ENCODE assay signal across 8 cellular contexts in genomic region chr5:94111209-94112004, GRCh38.
A peak's percentile ranks its signal among the peaks of the same experiment; 100 is the strongest.
DNase-seq lines count a peak whose midpoint lies in the region; ATAC-seq and TF ChIP-seq lines count a peak whose summit lies in the region.

No MANE protein-coding gene starts in this region.

- H3K27me3 ChIP-seq in PC-3 (ENCODE audit: low read length): no peaks in the 10 kb centered on the region
- H3K27me3 ChIP-seq in esophagus (ENCODE audit: control insufficient read depth in 1 of 2, insufficient read depth in 2 of 2, low read length in 2 of 2): no peaks in the 10 kb centered on the region
- H3K27me3 ChIP-seq in mucosa of stomach (ENCODE audit: control insufficient read depth, insufficient read depth, low read length): no peaks in the 10 kb centered on the region

- peaks cover 21% of the 10 kb centered on the region for H3K9me3 Mint-ChIP-seq in activated T-cell treated with anti-CD3 and anti-CD28 coated beads, Interleukin-2, amount 50 U/mL, for 24 hours

- H3K4me3 ChIP-seq in Jurkat, Clone E6-1 (ENCODE audit: low read length): peak overlapping the region; percentile 92
- H3K4me3 ChIP-seq in PC-3 (ENCODE audit: low read length): peak overlapping the region; percentile 89
- peak overlapping the region; percentile 76 to 95 for H3K4me3 ChIP-seq in esophagus (ENCODE audit: low read depth in 1 of 2, low read length in 2 of 2)
- H3K4me3 ChIP-seq in mucosa of stomach (ENCODE audit: low read length): peak overlapping the region; percentile 95

- H3K27ac Mint-ChIP-seq in activated T-cell treated with anti-CD3 and anti-CD28 coated beads, Interleukin-2, amount 50 U/mL, for 24 hours: peak overlapping the region; percentile 95

- intact Hi-C loops in PC-3 (cut with micrococcal nuclease): loop anchor here (5.0 kb wide), 1 partner anchor 411 kb away; no protein-coding TSS in a partner anchor

- H3K4me3 Mint-ChIP-seq in activated T-cell treated with anti-CD3 and anti-CD28 coated beads, Interleukin-2, amount 50 U/mL, for 24 hours: peak overlapping the region; percentile 92

- TF ChIP-seq CTCF in PC-3 (conservative IDR thresholded peaks at IDR 0.05; ENCODE audit: low read depth, low read length): no peak

- peaks cover 6% of the 10 kb centered on the region for H3K27me3 Mint-ChIP-seq in activated T-cell treated with anti-CD3 and anti-CD28 coated beads, Interleukin-2, amount 50 U/mL, for 24 hours

- ATAC-seq in GM21717 (IDR thresholded peaks at IDR 0.05; ENCODE audit: unreplicated experiment) (peak; percentile 100), PC-3 (peak; percentile 95)

- H3K4me1 ChIP-seq in PC-3 (ENCODE audit: insufficient read depth, low read length): peaks cover 13% of the 10 kb centered on the region
- H3K4me1 ChIP-seq in esophagus (ENCODE audit: control insufficient read depth in 2 of 2, insufficient read depth in 2 of 2, low read length in 1 of 2): no peaks in the 10 kb centered on the region
- H3K4me1 ChIP-seq in mucosa of stomach (ENCODE audit: control insufficient read depth, insufficient read depth, low read length): no peaks in the 10 kb centered on the region

- POLR2A ChIA-PET in PC-3 (lab: Charles Lee; ENCODE audit: unreplicated experiment): interaction anchor here (0.6 kb wide), 1 partner anchor 13 kb away, joined by 6 read pairs; no protein-coding TSS in a partner anchor

- peak overlapping the region; percentile 94 for H3K4me2 ChIP-seq in PC-3 (ENCODE audit: low read length)

- 2 to 3% methylated on average over 50 to 51 of the region's 51 CpGs for WGBS in esophagus, 2 donors

- TSS peak; percentile 67 for BruUV-seq in PC-3 (replicated peaks; lab: Mats Ljungman, UMichigan)

- H3K9me2 ChIP-seq in PC-3 (replicated peaks; ENCODE audit: low read length): no peaks in the 10 kb centered on the region

- H3K36me3 ChIP-seq in PC-3 (ENCODE audit: low read depth, low read length) (no peaks in the 10 kb centered on the region), esophagus (ENCODE audit: control insufficient read depth in 2 of 2, insufficient read depth in 2 of 2, low read length in 1 of 2) (no peaks in the 10 kb centered on the region), mucosa of stomach (ENCODE audit: control insufficient read depth, insufficient read depth, low read length) (no peaks in the 10 kb centered on the region)

- DNase-seq in DMS53 treated with DMSO at 0.1 percent for 48 hours (lab: John Stamatoyannopoulos, UW; ENCODE audit: unreplicated experiment): peak; percentile 93
- DNase-seq in Jurkat, Clone E6-1 (ENCODE audit: low read depth, low spot score): peak; percentile 93
- DNase-seq in PC-3: peak; percentile 92
- DNase-seq in activated T-cell treated with anti-CD3 and anti-CD28 coated beads, Interleukin-2, amount 50 U/mL, for 24 hours: peak; percentile 94
- DNase-seq in stimulated activated CD8-positive, alpha-beta memory T cell treated with anti-CD3 and anti-CD28 coated beads, Interleukin-4, amount 100 ng/mL, for 48 hours: peak; percentile 94

- H2AFZ ChIP-seq in PC-3 (ENCODE audit: low read length): peak overlapping the region; percentile 98

- peaks cover 17% of the 10 kb centered on the region for H3K79me2 ChIP-seq in PC-3 (ENCODE audit: low read length)

- H3K27ac ChIP-seq in PC-3 (ENCODE audit: low read length) (peak overlapping the region; percentile 63), esophagus (ENCODE audit: low read depth in 2 of 2, low read length in 1 of 2) (peak overlapping the region; percentile 81 to 91)

- CTCF ChIA-PET in PC-3 (lab: Charles Lee): interaction anchor here (0.5 kb wide), 1 partner anchor 701 kb away, joined by 6 read pairs; no protein-coding TSS in a partner anchor

- H4K20me1 ChIP-seq in PC-3 (ENCODE audit: low read length): no peaks in the 10 kb centered on the region

- H3K9me3 ChIP-seq in PC-3 (ENCODE audit: low read length) (no peaks in the 10 kb centered on the region), esophagus (ENCODE audit: control insufficient read depth in 2 of 2, insufficient read depth in 1 of 2, low read depth in 1 of 2, low read length in 1 of 2) (peaks cover 1% of the 10 kb centered on the region in 2 donors), mucosa of stomach (ENCODE audit: control insufficient read depth, low read length) (no peaks in the 10 kb centered on the region)

- no peaks in the 10 kb centered on the region for H3F3A ChIP-seq in PC-3 (ENCODE audit: low read length, unreplicated experiment)

- peaks cover 36% of the 10 kb centered on the region for H3K36me3 Mint-ChIP-seq in activated T-cell treated with anti-CD3 and anti-CD28 coated beads, Interleukin-2, amount 50 U/mL, for 24 hours (ENCODE audit: low read depth)

- H3K9ac ChIP-seq in PC-3 (ENCODE audit: low read length) (peak overlapping the region; percentile 83), mucosa of stomach (ENCODE audit: low read length) (peak overlapping the region; percentile 86)

- H3K4me1 Mint-ChIP-seq in activated T-cell treated with anti-CD3 and anti-CD28 coated beads, Interleukin-2, amount 50 U/mL, for 24 hours (ENCODE audit: low read depth): peaks cover 38% of the 10 kb centered on the region

Comparison
In these comparisons a context has a peak if more than half of its experiments do, and no peak if none do; other contexts are left out.
1. Peak in every context shown above with its lines: DNase-seq, ATAC-seq, H3K4me3 ChIP-seq and H3K27ac ChIP-seq.